13 cellular contexts compared by ENCODE assay signal in genomic region chr5:155303134-155303533, GRCh38.
DNase-seq lines count a peak whose midpoint lies in the region; ATAC-seq and FAIRE-seq lines count a peak whose summit lies in the region.
"Had no signal": no experiment of that assay in that cellular context is flagged by ENCODE, and none has a peak within 500 bp of the region (broad histone marks: within the 10 kb centered on the region; RNA-seq: fewer than 3 reads in every experiment).

No MANE protein-coding gene starts in this region.

- DNase-seq in MV-4-11 (lab: John Stamatoyannopoulos, UW) (peak; percentile 99), SKM-1 treated with dmso at 0.1 percent for 144 hours (lab: John Stamatoyannopoulos, UW; ENCODE audit: unreplicated experiment) (peak; percentile 52), trophoblast cell (no peak), RCC 7860 (ENCODE audit: low spot score) (no peak)
- DNase-seq in activated naive CD4-positive, alpha-beta T cell treated with anti-CD3 and anti-CD28 coated beads for 36 hours = no peak
- DNase-seq: C1 segment of cervical spinal cord, HCEC 1CT, NCI-H1092, NCI-H2107 had no signal

- no CpG with 5 or more reads among the region's 4 CpGs for WGBS in trophoblast cell (ENCODE audit: extremely low coverage, insufficient coverage, insufficient read length)

- H3K27me3 Mint-ChIP-seq in activated naive CD4-positive, alpha-beta T cell treated with anti-CD3 and anti-CD28 coated beads for 36 hours (ENCODE audit: low read depth) = no peaks in the 10 kb centered on the region

- no peaks in the 10 kb centered on the region for H3K9me3 Mint-ChIP-seq in activated naive CD4-positive, alpha-beta T cell treated with anti-CD3 and anti-CD28 coated beads for 36 hours
- H3K9me3 Mint-ChIP-seq: T-helper 1 cell treated with Interleukin-12 subunit alpha and Interleukin-12 subunit beta and Interleukin-4 antibody, amounts not matched to agents 30 μg/mL and 1 μg/mL, for 36 hours had no signal

- H3K4me2 ChIP-seq in trophoblast cell (ENCODE audit: low read length) = no peak overlapping the region

- no peak overlapping the region for H4K12ac ChIP-seq in trophoblast cell (ENCODE audit: low read depth, low read length)

- H3K23ac ChIP-seq in trophoblast cell (ENCODE audit: low read length) = no peak overlapping the region

- no peak for FAIRE-seq in RCC 7860 (lab: Jason Lieb, UNC)

- intact Hi-C loops in activated naive CD4-positive, alpha-beta T cell treated with anti-CD3 and anti-CD28 coated beads for 36 hours (cut with micrococcal nuclease) = no loop called here

- no peaks in the 10 kb centered on the region for H3K36me3 Mint-ChIP-seq in activated naive CD4-positive, alpha-beta T cell treated with anti-CD3 and anti-CD28 coated beads for 36 hours (ENCODE audit: low read depth)

- no peak overlapping the region for H3K4me3 ChIP-seq in trophoblast cell (ENCODE audit: low read depth, low read length)
- H3K4me3 ChIP-seq: SK-N-MC had no signal

- no peak overlapping the region for H2BK5ac ChIP-seq in trophoblast cell (ENCODE audit: low read depth, low read length, poor library complexity)

- no peaks in the 10 kb centered on the region for H3K4me1 ChIP-seq in trophoblast cell (ENCODE audit: control insufficient read depth in 1 of 2, insufficient read depth in 2 of 2, low read length in 2 of 2)

- H3K27me3 ChIP-seq in trophoblast cell (ENCODE audit: insufficient read depth, low read length) = no peaks in the 10 kb centered on the region

- no peak overlapping the region for H2BK12ac ChIP-seq in trophoblast cell (ENCODE audit: low read length)

- no peaks in the 10 kb centered on the region for H3K79me1 ChIP-seq in trophoblast cell (ENCODE audit: low read length)

- no peaks in the 10 kb centered on the region for H3K4me1 Mint-ChIP-seq in activated naive CD4-positive, alpha-beta T cell treated with anti-CD3 and anti-CD28 coated beads for 36 hours (ENCODE audit: low read depth)

- H3K9ac ChIP-seq in trophoblast cell (ENCODE audit: low read length) = no peak overlapping the region

- H3K79me2 ChIP-seq in trophoblast cell (ENCODE audit: control insufficient read depth, insufficient read depth, low read length, poor library complexity) = no peaks in the 10 kb centered on the region

- H3K36me3 ChIP-seq in trophoblast cell (ENCODE audit: control insufficient read depth in 1 of 2, insufficient read depth in 2 of 2, low read length in 2 of 2) = no peaks in the 10 kb centered on the region

- no peak overlapping the region for H3K27ac Mint-ChIP-seq in activated naive CD4-positive, alpha-beta T cell treated with anti-CD3 and anti-CD28 coated beads for 36 hours
- H3K27ac Mint-ChIP-seq: T-helper 1 cell treated with Interleukin-12 subunit alpha and Interleukin-12 subunit beta and Interleukin-4 antibody, amounts not matched to agents 30 μg/mL and 1 μg/mL, for 36 hours had no signal

- H2AFZ ChIP-seq in trophoblast cell (ENCODE audit: insufficient read depth, low read length, poor library complexity) = no peak overlapping the region

- H3K18ac ChIP-seq in trophoblast cell (ENCODE audit: low read length) = no peak overlapping the region

- H3K14ac ChIP-seq in trophoblast cell (ENCODE audit: low read length) = no peak overlapping the region

- H3K4ac ChIP-seq in trophoblast cell (ENCODE audit: low read depth, low read length) = no peak overlapping the region

- no peak overlapping the region for H2BK120ac ChIP-seq in trophoblast cell (ENCODE audit: insufficient read depth, low read length, poor library complexity)

- no peak overlapping the region for H4K8ac ChIP-seq in trophoblast cell (ENCODE audit: low read depth, low read length)

- H4K91ac ChIP-seq in trophoblast cell (ENCODE audit: low read depth, low read length) = no peak overlapping the region

- H3K27ac ChIP-seq in trophoblast cell (ENCODE audit: low read depth, low read length) = no peak overlapping the region
- H3K27ac ChIP-seq: SK-N-MC had no signal

- no peaks in the 10 kb centered on the region for H3K9me3 ChIP-seq in trophoblast cell (ENCODE audit: insufficient read depth, low read depth, low read length)

- H3K4me3 Mint-ChIP-seq in activated naive CD4-positive, alpha-beta T cell treated with anti-CD3 and anti-CD28 coated beads for 36 hours = no peak overlapping the region
- H3K4me3 Mint-ChIP-seq: T-helper 1 cell treated with Interleukin-12 subunit alpha and Interleukin-12 subunit beta and Interleukin-4 antibody, amounts not matched to agents 30 μg/mL and 1 μg/mL, for 36 hours had no signal

- peak; percentile 38 for ATAC-seq in GM18868 (IDR thresholded peaks at IDR 0.05; ENCODE audit: unreplicated experiment)
- no peak for ATAC-seq in GM21515 (IDR thresholded peaks at IDR 0.05; ENCODE audit: unreplicated experiment)

- no peak overlapping the region for H2AK5ac ChIP-seq in trophoblast cell (ENCODE audit: low read length)

- CTCF ChIA-PET in activated naive CD4-positive, alpha-beta T cell treated with anti-CD3 and anti-CD28 coated beads for 36 hours (lab: Charles Lee) = no interaction called here

Comparison
In these comparisons a context has a peak if more than half of its experiments do, and no peak if none do; other contexts are left out.
1. DNase-seq: peak in MV-4-11 (single experiment) and SKM-1 treated with dmso at 0.1 percent for 144 hours (single experiment); none in activated naive CD4-positive, alpha-beta T cell treated with anti-CD3 and anti-CD28 coated beads for 36 hours (single experiment), trophoblast cell (0 of 2) and RCC 7860 (single experiment).